Comparison of ENCODE assay signal across 8 cellular contexts in genomic region chr9:35605336-35606137, GRCh38. TPM values are rescaled to one million over a fixed set of nuclear protein-coding genes. Genes with fewer than 3 reads are reported as not detected.
DNase-seq lines count a peak whose midpoint lies in the region; ATAC-seq, FAIRE-seq and TF ChIP-seq lines count a peak whose summit lies in the region.

No MANE protein-coding gene starts in this region.

- H3K36me3 Mint-ChIP-seq in stimulated activated effector memory CD8-positive, alpha-beta T cell treated with anti-CD3 and anti-CD28 coated beads, Interleukin-12 subunit alpha, Interleukin-12 subunit beta, amount 100 ng/mL, for 72 hours: peaks cover 59% of the 10 kb centered on the region

- peaks cover 20% of the 10 kb centered on the region for H3K4me1 ChIP-seq in Panc1 (ENCODE audit: control insufficient read depth, insufficient read depth, low read length)
- peaks cover 5 to 10% of the 10 kb centered on the region in 2 donors for H3K4me1 ChIP-seq in breast epithelium

- POLR2A ChIA-PET in Panc1 (lab: Charles Lee): no interaction called here

- in situ Hi-C loops in Panc1 (cut with HindIII; ENCODE audit: low pct_unique_long_range_greater_than_20kb, low sequenced_read_pairs): no loop called here

- DNase-seq in Right ventricle myocardium inferior (ENCODE audit: missing footprints): peak; percentile 74
- DNase-seq in cardiac septum (ENCODE audit: low spot score): no peak
- DNase-seq in Panc1 (ENCODE audit: low read depth, low spot score): no peak
- DNase-seq in breast epithelium (ENCODE audit: low spot score in 2 of 2): peak in 1 of 2 donors; percentile 27
- DNase-seq in kidney epithelial cell (ENCODE audit: low read depth): no peak
- DNase-seq in stimulated activated effector memory CD8-positive, alpha-beta T cell treated with anti-CD3 and anti-CD28 coated beads, Interleukin-12 subunit alpha, Interleukin-12 subunit beta, amount 100 ng/mL, for 72 hours (ENCODE audit: low spot score in 2 of 2): peak in 1 of 2 donors; percentile 66
- no peak for DNase-seq in D721Med (ENCODE audit: insufficient read length, low spot score)

- H3K4me3 Mint-ChIP-seq in stimulated activated effector memory CD8-positive, alpha-beta T cell treated with anti-CD3 and anti-CD28 coated beads, Interleukin-12 subunit alpha, Interleukin-12 subunit beta, amount 100 ng/mL, for 72 hours: peak overlapping the region; percentile 97

- no peaks in the 10 kb centered on the region for H3K9me3 Mint-ChIP-seq in stimulated activated effector memory CD8-positive, alpha-beta T cell treated with anti-CD3 and anti-CD28 coated beads, Interleukin-12 subunit alpha, Interleukin-12 subunit beta, amount 100 ng/mL, for 72 hours

- ATAC-seq in Right ventricle myocardium inferior (no peak), HG02852 (IDR thresholded peaks at IDR 0.05; ENCODE audit: unreplicated experiment) (peak; percentile 18), Panc1 (peak; percentile 44)
- ATAC-seq in stimulated activated effector memory CD8-positive, alpha-beta T cell treated with anti-CD3 and anti-CD28 coated beads, Interleukin-12 subunit alpha, Interleukin-12 subunit beta, amount 100 ng/mL, for 72 hours: peak; percentile 0

- intact Hi-C loops in Right ventricle myocardium inferior (cut with DNase I) (loop anchor here (2.0 kb wide), 2 partner anchors 41 to 53 kb away; partner anchors contain the start of genes CCDC107 and RMRP), cardiac septum (cut with DNase I) (loop anchor here (2.0 to 10.0 kb wide), 5 partner anchors 42 to 531 kb away; partner anchors contain the start of genes ATOSB, CCDC107, FANCG and RMRP), Panc1 (cut with micrococcal nuclease; ENCODE audit: unreplicated experiment) (loop anchor here (10.0 kb wide), 1 partner anchor 91 kb away; no protein-coding TSS in a partner anchor), breast epithelium (cut with DNase I; ENCODE audit: low total_unique reads) (loop anchor here (5.0 kb wide), 1 partner anchor 47 kb away; the partner anchor contains the start of gene SIT1)

- H3K4me1 Mint-ChIP-seq in stimulated activated effector memory CD8-positive, alpha-beta T cell treated with anti-CD3 and anti-CD28 coated beads, Interleukin-12 subunit alpha, Interleukin-12 subunit beta, amount 100 ng/mL, for 72 hours: peaks cover 51% of the 10 kb centered on the region

- H3K4me3 ChIP-seq in Panc1 (ENCODE audit: low read depth in 2 of 2, low read length in 2 of 2) (peak overlapping the region; percentile 76 to 82), breast epithelium (peak overlapping the region; percentile 65 to 83 (median 77)), kidney epithelial cell (ENCODE audit: low read depth, low read length) (peak overlapping the region; percentile 63)

- H3K27ac Mint-ChIP-seq in stimulated activated effector memory CD8-positive, alpha-beta T cell treated with anti-CD3 and anti-CD28 coated beads, Interleukin-12 subunit alpha, Interleukin-12 subunit beta, amount 100 ng/mL, for 72 hours: no peak overlapping the region

- CTCF ChIA-PET in Panc1 (lab: Charles Lee): no interaction called here

- H3K27ac ChIP-seq in Panc1 (ENCODE audit: low read length) (peak overlapping the region; percentile 75), breast epithelium (peak overlapping the region; percentile 87 to 91)

- H3K36me3 ChIP-seq in Panc1 (ENCODE audit: control insufficient read depth, insufficient read depth, low read length): no peaks in the 10 kb centered on the region; the same call in 1 of the 2 replicates
- H3K36me3 ChIP-seq in breast epithelium: peaks cover 9% of the 10 kb centered on the region
- H3K36me3 ChIP-seq in kidney epithelial cell (ENCODE audit: control insufficient read depth, insufficient read depth, low read length): peaks cover 2% of the 10 kb centered on the region

- no TSS peak for BruUV-seq in Panc1 (replicated peaks; lab: Mats Ljungman, UMichigan)

- no peak for FAIRE-seq in D721Med (lab: Jason Lieb, UNC)

- H3K9me3 ChIP-seq in Panc1 (ENCODE audit: control insufficient read depth, insufficient read depth, low read depth, low read length) (no peaks in the 10 kb centered on the region), breast epithelium (no peaks in the 10 kb centered on the region)

- no peak for TF ChIP-seq POLR2A in breast epithelium (IDR thresholded peaks at IDR 0.05)

- TF ChIP-seq CTCF in Panc1 (IDR thresholded peaks at IDR 0.05) (no peak), breast epithelium (IDR thresholded peaks at IDR 0.05) (no peak), kidney epithelial cell (IDR thresholded peaks at IDR 0.05; ENCODE audit: insufficient read depth, low read length, poor library complexity, severe bottlenecking) (no peak), D721Med (IDR thresholded peaks at IDR 0.05; ENCODE audit: insufficient read depth, missing control alignments) (no peak)

- H3K27me3 ChIP-seq in Panc1 (ENCODE audit: control insufficient read depth, insufficient read depth, low read length) (no peaks in the 10 kb centered on the region), breast epithelium (no peaks in the 10 kb centered on the region), kidney epithelial cell (ENCODE audit: control insufficient read depth, insufficient read depth, low read length) (no peaks in the 10 kb centered on the region)

RNA-seq across cellular contexts. Expression of gene TESK1, which starts 0.5 kb away (rescaled TPM):
- total RNA-seq in Right ventricle myocardium inferior: 27.3 TPM
- total RNA-seq in cardiac septum: 34.2 TPM
- total RNA-seq in Panc1 (2021; ENCODE audit: unreplicated experiment): 55.0 TPM
- 40.3 TPM for polyA plus RNA-seq in Panc1 (2012; ENCODE audit: insufficient read length)
- total RNA-seq in breast epithelium: 10 to 100 TPM; 26.5 to 50.4 (median 33.8) TPM
- 24.5 and 26.9 TPM in 2 replicates for total RNA-seq in kidney epithelial cell

RNA-seq across cellular contexts. Expression of gene CD72, which starts 12.7 kb away (rescaled TPM):
- total RNA-seq in Right ventricle myocardium inferior (0.89 TPM), cardiac septum (0.59 TPM), Panc1 (2021; ENCODE audit: unreplicated experiment) (0.72 TPM), breast epithelium (1 to 10 TPM; 3.6 to 6.4 (median 5.1) TPM), kidney epithelial cell (1.7 and 2.7 TPM in 2 replicates)
- polyA plus RNA-seq in Panc1 (2012; ENCODE audit: insufficient read length): 0.96 TPM

RNA-seq across cellular contexts. Expression of gene SIT1, which starts 45.2 kb away (rescaled TPM):
- not detected for total RNA-seq in Right ventricle myocardium inferior
- not detected for total RNA-seq in cardiac septum
- total RNA-seq in Panc1 (2021; ENCODE audit: unreplicated experiment): not detected
- not detected for polyA plus RNA-seq in Panc1 (2012; ENCODE audit: insufficient read length)
- 1 to 10 TPM; 1.2 to 3.2 (median 1.3) TPM for total RNA-seq in breast epithelium
- total RNA-seq in kidney epithelial cell: not detected in 2 replicates

RNA-seq across cellular contexts. Expression of gene RMRP, which starts 52.3 kb away (rescaled TPM):
- 15,747 TPM for total RNA-seq in Right ventricle myocardium inferior
- total RNA-seq in cardiac septum: 10,677 TPM
- total RNA-seq in Panc1 (2021; ENCODE audit: unreplicated experiment): 29,896 TPM
- polyA plus RNA-seq in Panc1 (2012; ENCODE audit: insufficient read length): 43.7 TPM
- 1,000 to 10,000 TPM; 1,664 to 2,064 (median 2,058) TPM for total RNA-seq in breast epithelium
- total RNA-seq in kidney epithelial cell: 1,522 and 7,636 TPM in 2 replicates

RNA-seq across cellular contexts. Expression of gene CCDC107, which starts 52.6 kb away (rescaled TPM):
- 58.6 TPM for total RNA-seq in Right ventricle myocardium inferior
- total RNA-seq in cardiac septum: 47.7 TPM
- 39.9 TPM for total RNA-seq in Panc1 (2021; ENCODE audit: unreplicated experiment)
- 87.7 TPM for polyA plus RNA-seq in Panc1 (2012; ENCODE audit: insufficient read length)
- 100 to 1,000 TPM in 1 of 3 donors, 10 to 100 TPM in 2; 18.3 to 102 (median 35.4) TPM for total RNA-seq in breast epithelium
- 14.0 and 21.1 TPM in 2 replicates for total RNA-seq in kidney epithelial cell
